ENCODE assay signal across 9 cellular contexts in the genomic region with DNA sequence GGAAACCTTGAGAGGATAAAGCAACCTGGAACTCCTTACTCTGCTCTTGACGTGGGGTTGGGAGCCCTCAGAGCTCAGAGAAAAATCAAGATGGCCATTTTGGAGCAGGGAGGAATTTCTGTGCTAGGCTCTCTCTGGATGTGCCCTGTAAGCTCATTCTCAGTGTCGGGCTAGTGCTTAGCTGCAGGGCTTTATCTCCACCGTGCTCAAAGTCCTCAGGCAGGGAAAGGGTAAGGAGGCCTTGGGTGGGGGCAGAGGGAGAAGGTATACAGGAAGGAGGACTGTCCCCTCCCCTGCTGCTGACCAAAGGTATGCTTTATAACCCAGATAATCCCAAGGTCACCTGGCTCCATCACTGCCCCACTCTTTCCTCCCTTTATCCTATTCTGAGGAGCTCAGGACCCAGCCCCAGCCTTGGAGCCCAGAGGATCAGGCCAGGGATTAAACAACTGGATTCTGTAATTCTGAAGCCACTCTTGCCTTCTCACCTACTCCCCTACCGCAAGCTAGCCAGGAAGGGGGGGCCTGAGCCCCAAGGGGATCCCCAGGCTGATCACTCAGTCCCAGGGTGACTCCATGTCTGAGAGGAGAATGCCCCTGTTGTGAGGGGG. TPM values are rescaled to one million over a fixed set of nuclear protein-coding genes. Genes with fewer than 3 reads are reported as not detected.
A peak's percentile ranks its signal among the peaks of the same experiment; 100 is the strongest.
DNase-seq lines count a peak whose midpoint lies in the region; ATAC-seq and TF ChIP-seq lines count a peak whose summit lies in the region.
"Had no signal": no experiment of that assay in that cellular context is flagged by ENCODE, and none has a peak within 500 bp of the region (broad histone marks: within the 10 kb centered on the region; RNA-seq: fewer than 3 reads in every experiment).

No MANE protein-coding gene starts in this region.

- no peak overlapping the region for H3K27ac ChIP-seq in CD4-positive, alpha-beta memory T cell (ENCODE audit: low read depth, low read length)
- no peak overlapping the region for H3K27ac ChIP-seq in PC-3 (ENCODE audit: low read length)
- no peak overlapping the region for H3K27ac ChIP-seq in neural progenitor cell
- H3K27ac ChIP-seq: neutrophil had no signal

- H3K36me3 Mint-ChIP-seq in CD4-positive, alpha-beta memory T cell = peaks cover 2 to 17% of the 10 kb centered on the region in 2 donors
- H3K36me3 Mint-ChIP-seq in neural progenitor cell = peaks cover 16% of the 10 kb centered on the region

- H3K27me3 ChIP-seq in CD4-positive, alpha-beta memory T cell (ENCODE audit: insufficient read depth, low read length) = no peaks in the 10 kb centered on the region
- no peaks in the 10 kb centered on the region for H3K27me3 ChIP-seq in PC-3 (ENCODE audit: low read length)
- no peaks in the 10 kb centered on the region for H3K27me3 ChIP-seq in neural progenitor cell

- H4K20me1 ChIP-seq in PC-3 (ENCODE audit: low read length) = no peaks in the 10 kb centered on the region
- H4K20me1 ChIP-seq in neural progenitor cell (ENCODE audit: low read depth) = peaks cover 23% of the 10 kb centered on the region

- no peaks in the 10 kb centered on the region for H3F3A ChIP-seq in PC-3 (ENCODE audit: low read length, unreplicated experiment)
- peaks cover 34% of the 10 kb centered on the region for H3F3A ChIP-seq in neural progenitor cell (ENCODE audit: low read depth)

- H3K9me2 ChIP-seq in PC-3 (replicated peaks; ENCODE audit: low read length) = no peaks in the 10 kb centered on the region

- ATAC-seq in PC-3 (peak; percentile 19; the same call in 1 of the 2 replicates), GM21786 (IDR thresholded peaks at IDR 0.05; ENCODE audit: unreplicated experiment) (no peak), HG02678 (IDR thresholded peaks at IDR 0.05; ENCODE audit: unreplicated experiment) (no peak), GM18858 (IDR thresholded peaks at IDR 0.05; ENCODE audit: unreplicated experiment) (no peak)

- H3K79me2 ChIP-seq in PC-3 (ENCODE audit: low read length) (peaks cover 20% of the 10 kb centered on the region), neural progenitor cell (ENCODE audit: low read depth) (peaks cover 24% of the 10 kb centered on the region)

- H3K36me3 ChIP-seq in CD4-positive, alpha-beta memory T cell (ENCODE audit: insufficient read depth, low read length) = peaks cover 8% of the 10 kb centered on the region
- no peaks in the 10 kb centered on the region for H3K36me3 ChIP-seq in PC-3 (ENCODE audit: low read depth, low read length)
- H3K36me3 ChIP-seq in neural progenitor cell = no peaks in the 10 kb centered on the region

- no peaks in the 10 kb centered on the region for H3K27me3 Mint-ChIP-seq in CD4-positive, alpha-beta memory T cell
- H3K27me3 Mint-ChIP-seq in neural progenitor cell (ENCODE audit: insufficient read depth, low read depth) = peaks cover 5% of the 10 kb centered on the region

- H3K4me3 ChIP-seq in CD4-positive, alpha-beta memory T cell (ENCODE audit: low read length in 2 of 2) = peak overlapping the region; percentile 11 to 62
- H3K4me3 ChIP-seq in PC-3 (ENCODE audit: low read length) (peak overlapping the region; percentile 80), epithelial cell of esophagus (ENCODE audit: low read length) (peak overlapping the region; percentile 61), neural progenitor cell (peak overlapping the region; percentile 88)

- no peak for TF ChIP-seq CTCF in PC-3 (conservative IDR thresholded peaks at IDR 0.05; ENCODE audit: low read depth, low read length)
- TF ChIP-seq CTCF in epithelial cell of esophagus (IDR thresholded peaks at IDR 0.05; ENCODE audit: insufficient read depth, low read depth, low read length, missing control alignments) = no peak
- TF ChIP-seq CTCF in neural progenitor cell (IDR thresholded peaks at IDR 0.05) = no peak

- H3K4me3 Mint-ChIP-seq in CD4-positive, alpha-beta memory T cell = peak overlapping the region; percentile 47 to 82 (median 68)
- peak overlapping the region; percentile 86 for H3K4me3 Mint-ChIP-seq in neural progenitor cell

- BruUV-seq in PC-3 (replicated peaks; lab: Mats Ljungman, UMichigan) = TSS peak; percentile 27

- H2AFZ ChIP-seq in PC-3 (ENCODE audit: low read length) (peak overlapping the region; percentile 73), neural progenitor cell (replicated peaks) (peak overlapping the region; percentile 67)

- DNase-seq in CD4-positive, alpha-beta memory T cell = no peak
- DNase-seq in PC-3 = no peak
- DNase-seq in epithelial cell of esophagus (ENCODE audit: low read depth) = no peak
- DNase-seq in neural progenitor cell (ENCODE audit: low spot score) = no peak
- DNase-seq in glomerular visceral epithelial cell (ENCODE audit: extremely low spot score) = no peak

- CTCF ChIA-PET in CD4-positive, alpha-beta memory T cell (lab: Charles Lee; ENCODE audit: partially characterized antibody) = interaction anchor here (1.1 to 5.4 kb wide), 2 partner anchors 9 to 18 kb away, joined by 3 to 34 read pairs; partner anchors contain the start of gene MRM1
- CTCF ChIA-PET in PC-3 (lab: Charles Lee) = interaction anchor here (1.6 kb wide), 1 partner anchor 10 kb away, joined by 17 read pairs; no protein-coding TSS in a partner anchor

- H3K4me2 ChIP-seq in PC-3 (ENCODE audit: low read length) (peak overlapping the region; percentile 82), neural progenitor cell (peak overlapping the region; percentile 86)

- POLR2A ChIA-PET in CD4-positive, alpha-beta memory T cell (lab: Charles Lee; ENCODE audit: partially characterized antibody) = interaction anchor here (2.1 to 4.2 kb wide), 3 partner anchors 9 to 59 kb away, joined by 6 to 39 read pairs (median 15); partner anchors contain the start of genes GGNBP2, MRM1, MYO19 and PIGW
- POLR2A ChIA-PET in PC-3 (lab: Charles Lee; ENCODE audit: unreplicated experiment) = interaction anchor here (0.6 kb wide), 1 partner anchor 19 kb away, joined by 3 read pairs; no protein-coding TSS in a partner anchor

- H3K9ac ChIP-seq in PC-3 (ENCODE audit: low read length) (peak overlapping the region; percentile 78), neural progenitor cell (no peak overlapping the region)

- peak overlapping the region in 4 of 7 donors; percentile 22 to 72 (median 39) for H3K27ac Mint-ChIP-seq in CD4-positive, alpha-beta memory T cell
- H3K27ac Mint-ChIP-seq in neural progenitor cell = peak overlapping the region; percentile 33

- intact Hi-C loops in CD4-positive, alpha-beta memory T cell (cut with micrococcal nuclease) = no loop called here
- intact Hi-C loops in PC-3 (cut with micrococcal nuclease) = no loop called here

- H3K4me1 Mint-ChIP-seq in CD4-positive, alpha-beta memory T cell = peaks cover 9 to 23% (median 16%) of the 10 kb centered on the region in 4 donors
- H3K4me1 Mint-ChIP-seq in neural progenitor cell = peaks cover 22% of the 10 kb centered on the region

- no peaks in the 10 kb centered on the region for H3K9me3 Mint-ChIP-seq in CD4-positive, alpha-beta memory T cell
- H3K9me3 Mint-ChIP-seq in neural progenitor cell = no peaks in the 10 kb centered on the region

- no peaks in the 10 kb centered on the region for H3K9me3 ChIP-seq in CD4-positive, alpha-beta memory T cell (ENCODE audit: control insufficient read depth in 1 of 2, low read length in 2 of 2)
- H3K9me3 ChIP-seq in PC-3 (ENCODE audit: low read length) = no peaks in the 10 kb centered on the region
- no peaks in the 10 kb centered on the region for H3K9me3 ChIP-seq in neural progenitor cell (ENCODE audit: low read depth)
- H3K9me3 ChIP-seq: neutrophil had no signal

- H3K4me1 ChIP-seq in CD4-positive, alpha-beta memory T cell (ENCODE audit: insufficient read depth, low read length) = peaks cover 20% of the 10 kb centered on the region
- H3K4me1 ChIP-seq in PC-3 (ENCODE audit: insufficient read depth, low read length) = peaks cover 10% of the 10 kb centered on the region; the same call in 1 of the 2 replicates
- H3K4me1 ChIP-seq in neural progenitor cell = peaks cover 20% of the 10 kb centered on the region

RNA-seq across cellular contexts. Expression of gene DHRS11, which starts 1.1 kb away (rescaled TPM):
- 1 to 10 TPM; 7.2 to 7.8 TPM for total RNA-seq in CD4-positive, alpha-beta memory T cell
- polyA plus RNA-seq in CD4-positive, alpha-beta memory T cell = 1 to 10 TPM; 3.6 to 4.0 TPM
- 11.8 and 14.8 TPM in 2 replicates for total RNA-seq in PC-3 (2014; rRNA removed)
- total RNA-seq in neural progenitor cell (ENCODE audit: low replicate concordance) = 14.4 and 27.3 TPM in 2 replicates

RNA-seq across cellular contexts. Expression of gene MRM1, which starts 8.6 kb away (rescaled TPM):
- total RNA-seq in CD4-positive, alpha-beta memory T cell = 10 to 100 TPM; 11.8 to 13.3 TPM
- 1 to 10 TPM; 1.7 to 4.4 TPM for polyA plus RNA-seq in CD4-positive, alpha-beta memory T cell
- 8.8 and 9.2 TPM in 2 replicates for total RNA-seq in PC-3 (2014; rRNA removed)
- 0.65 and 4.1 TPM in 2 replicates for total RNA-seq in neural progenitor cell (ENCODE audit: low replicate concordance)

RNA-seq across cellular contexts. Expression of gene GGNBP2, which starts 48.1 kb away (rescaled TPM):
- total RNA-seq in CD4-positive, alpha-beta memory T cell = 100 to 1,000 TPM; 140 to 143 TPM
- polyA plus RNA-seq in CD4-positive, alpha-beta memory T cell = 10 to 100 TPM; 45.5 to 85.3 TPM
- total RNA-seq in PC-3 (2014; rRNA removed) = 33.0 and 40.5 TPM in 2 replicates
- total RNA-seq in neural progenitor cell (ENCODE audit: low replicate concordance) = 44.4 and 79.5 TPM in 2 replicates

RNA-seq across cellular contexts. Expression of gene PIGW, which starts 58.0 kb away (rescaled TPM):
- 1 to 10 TPM; 4.7 to 5.1 TPM for total RNA-seq in CD4-positive, alpha-beta memory T cell
- polyA plus RNA-seq in CD4-positive, alpha-beta memory T cell = 10 to 100 TPM in 1 of 2 donors, 1 to 10 TPM in 1; 5.3 to 14.2 TPM
- 8.0 and 11.1 TPM in 2 replicates for total RNA-seq in PC-3 (2014; rRNA removed)
- 7.0 and 10.2 TPM in 2 replicates for total RNA-seq in neural progenitor cell (ENCODE audit: low replicate concordance)

RNA-seq across cellular contexts. Expression of gene MYO19, which starts 58.1 kb away (rescaled TPM):
- 10 to 100 TPM; 79.2 to 85.8 TPM for total RNA-seq in CD4-positive, alpha-beta memory T cell
- polyA plus RNA-seq in CD4-positive, alpha-beta memory T cell = 1 to 10 TPM; 4.7 to 7.4 TPM
- 128 and 143 TPM in 2 replicates for total RNA-seq in PC-3 (2014; rRNA removed)
- 72.4 and 101 TPM in 2 replicates for total RNA-seq in neural progenitor cell (ENCODE audit: low replicate concordance)

Comparison
In these comparisons a context has a peak if more than half of its experiments do, and no peak if none do; other contexts are left out.
1. H3K4me3 ChIP-seq: peak in every context shown above with its lines; median percentile 88 in neural progenitor cell; 80 in PC-3; 61 in epithelial cell of esophagus; 36 in CD4-positive, alpha-beta memory T cell.